Comparison of ENCODE assay signal across 8 cellular contexts in genomic region chr13:95834134-95834765, GRCh38.
A peak's percentile ranks its signal among the peaks of the same experiment; 100 is the strongest.
DNase-seq lines count a peak whose midpoint lies in the region; ATAC-seq and TF ChIP-seq lines count a peak whose summit lies in the region.

No MANE protein-coding gene starts in this region.

- H3K4me3 Mint-ChIP-seq in activated naive CD8-positive, alpha-beta T cell treated with anti-CD3 and anti-CD28 coated beads for 36 hours = no peak overlapping the region

- no peaks in the 10 kb centered on the region for H3K9me3 ChIP-seq in GM23248 (ENCODE audit: low read depth)
- no peaks in the 10 kb centered on the region for H3K9me3 ChIP-seq in psoas muscle

- no peaks in the 10 kb centered on the region for H3K36me3 Mint-ChIP-seq in activated naive CD8-positive, alpha-beta T cell treated with anti-CD3 and anti-CD28 coated beads for 36 hours

- WGBS in GM23248 (ENCODE audit: low coverage in 1 of 2, low lambda C conversion rate in 2 of 2, missing lambda C conversion rate in 2 of 2), 2 experiments = 19 to 25% methylated on average over 3 of the region's 3 CpGs
- WGBS in psoas muscle, 3 donors = 23 to 25% (median 23%) methylated on average over 3 of the region's 3 CpGs

- peaks cover 16% of the 10 kb centered on the region for H3K27me3 Mint-ChIP-seq in activated naive CD8-positive, alpha-beta T cell treated with anti-CD3 and anti-CD28 coated beads for 36 hours

- H3K27ac ChIP-seq in GM23248 (no peak overlapping the region), psoas muscle (no peak overlapping the region)

- H4K20me1 ChIP-seq in GM23248 (ENCODE audit: insufficient read depth) = no peaks in the 10 kb centered on the region

- peak; percentile 92 for ATAC-seq in SK-N-SH treated with all-trans-retinoic acid at 6 μM for 48 hours
- peak; percentile 65 to 86 (median 74) for ATAC-seq in psoas muscle

- no peak overlapping the region for H3K4me2 ChIP-seq in GM23248 (ENCODE audit: unreplicated experiment)

- H3K9me2 ChIP-seq in GM23248 (ENCODE audit: insufficient read depth) = no peaks in the 10 kb centered on the region

- no peaks in the 10 kb centered on the region for H3K4me1 Mint-ChIP-seq in activated naive CD8-positive, alpha-beta T cell treated with anti-CD3 and anti-CD28 coated beads for 36 hours

- H3K79me2 ChIP-seq in GM23248 (ENCODE audit: insufficient read depth) = no peaks in the 10 kb centered on the region

- in situ Hi-C loops in G401 (cut with HindIII; ENCODE audit: low sequenced_read_pairs) (loop anchor here (10.0 kb wide), 1 partner anchor 249 kb away; no protein-coding TSS in a partner anchor), GM23248 (cut with MboI) (loop anchor here (25.0 kb wide), 1 partner anchor 222 kb away; no protein-coding TSS in a partner anchor)

- H3K4me3 ChIP-seq in GM23248 (no peak overlapping the region), LNCaP clone FGC (ENCODE audit: low read depth, low read length) (no peak overlapping the region), psoas muscle (no peak overlapping the region)

- H3F3A ChIP-seq in GM23248 (ENCODE audit: insufficient read depth) = no peaks in the 10 kb centered on the region

- intact Hi-C loops in cardiac septum (cut with DNase I) (loop anchor here (2.0 to 5.0 kb wide), 3 partner anchors 157 to 642 kb away; partner anchors contain the start of gene DNAJC3), psoas muscle (cut with DNase I) (loop anchor here in 1 of 2 donors (1.0 to 5.0 kb wide), 2 partner anchors 210 to 297 kb away; no protein-coding TSS in a partner anchor)

- no peaks in the 10 kb centered on the region for H3K36me3 ChIP-seq in GM23248 (ENCODE audit: low read depth)
- no peaks in the 10 kb centered on the region for H3K36me3 ChIP-seq in psoas muscle (ENCODE audit: insufficient read depth in 1 of 2, low read depth in 1 of 2)

- peaks cover 13% of the 10 kb centered on the region for H3K4me1 ChIP-seq in GM23248 (ENCODE audit: insufficient read depth)
- H3K4me1 ChIP-seq in psoas muscle = no peaks in the 10 kb centered on the region

- DNase-seq in G401 (ENCODE audit: low spot score) (peak; percentile 74), GM23248 (peak; percentile 70), LNCaP clone FGC (ENCODE audit: low read depth) (peak; percentile 22), cardiac septum (ENCODE audit: low spot score) (peak; percentile 80), psoas muscle (peak; percentile 39 to 70), NCI-H446 treated with DMSO at 0.1 percent for 48 hours (lab: John Stamatoyannopoulos, UW) (no peak)
- DNase-seq in activated naive CD8-positive, alpha-beta T cell treated with anti-CD3 and anti-CD28 coated beads for 36 hours = peak; percentile 50

- H3K27me3 ChIP-seq in GM23248 (replicated peaks; ENCODE audit: insufficient read depth) = no peaks in the 10 kb centered on the region
- H3K27me3 ChIP-seq in psoas muscle (ENCODE audit: insufficient read depth in 3 of 3, low read length in 2 of 3) = no peaks in the 10 kb centered on the region

- peaks cover 10% of the 10 kb centered on the region for H3K9me3 Mint-ChIP-seq in activated naive CD8-positive, alpha-beta T cell treated with anti-CD3 and anti-CD28 coated beads for 36 hours

- no peak overlapping the region for H3K9ac ChIP-seq in GM23248

- TF ChIP-seq CTCF in LNCaP clone FGC (IDR thresholded peaks at IDR 0.05; ENCODE audit: control insufficient read depth, extremely low read depth, insufficient read depth) (peak; percentile 87), psoas muscle (IDR thresholded peaks at IDR 0.05) (peak; percentile 96)

- no peak overlapping the region for H3K27ac Mint-ChIP-seq in activated naive CD8-positive, alpha-beta T cell treated with anti-CD3 and anti-CD28 coated beads for 36 hours

- H2AFZ ChIP-seq in GM23248 = no peak overlapping the region

TF ChIP-seq in SK-N-SH treated with all-trans-retinoic acid at 6 μM for 48 hours, 23 proteins besides CTCF, POLR2A, EP300 and RAD21:
- TF ChIP-seq TSHZ2 (CRISPR knock-in tag; IDR thresholded peaks at IDR 0.05) (no peak), ISL1 (CRISPR knock-in tag; IDR thresholded peaks at IDR 0.05) (no peak), TOX (CRISPR knock-in tag; IDR thresholded peaks at IDR 0.05; ENCODE audit: borderline replicate concordance) (no peak), BACH2 (CRISPR knock-in tag; IDR thresholded peaks at IDR 0.05; ENCODE audit: borderline replicate concordance) (no peak), OSR1 (CRISPR knock-in tag; IDR thresholded peaks at IDR 0.05) (no peak), SNAI2 (CRISPR knock-in tag; IDR thresholded peaks at IDR 0.05) (no peak), GLIS3 (CRISPR knock-in tag; IDR thresholded peaks at IDR 0.05) (no peak), TCF4 (CRISPR knock-in tag; IDR thresholded peaks at IDR 0.05; ENCODE audit: borderline replicate concordance) (no peak; the same call in 1 of the 2 replicates), ZNF565 (CRISPR knock-in tag; conservative IDR thresholded peaks at IDR 0.05; ENCODE audit: low read depth) (no peak), ZFP30 (CRISPR knock-in tag; IDR thresholded peaks at IDR 0.05) (no peak), ZNF8 (CRISPR knock-in tag; IDR thresholded peaks at IDR 0.05) (no peak), ESRRG (CRISPR knock-in tag; IDR thresholded peaks at IDR 0.05) (no peak), ZC3H10 (CRISPR knock-in tag; IDR thresholded peaks at IDR 0.05) (no peak), POU6F1 (CRISPR knock-in tag; IDR thresholded peaks at IDR 0.05; ENCODE audit: borderline replicate concordance, low read depth) (no peak), CSDC2 (CRISPR knock-in tag; IDR thresholded peaks at IDR 0.05) (no peak), CSRNP3 (CRISPR knock-in tag; IDR thresholded peaks at IDR 0.05) (no peak), PATZ1 (CRISPR knock-in tag; IDR thresholded peaks at IDR 0.05; ENCODE audit: borderline replicate concordance) (no peak)
